13 cellular contexts compared by ENCODE assay signal in genomic region chr6:33587529-33588215, GRCh38.
"Had no signal": no experiment of that assay in that cellular context is flagged by ENCODE, and none has a peak within 500 bp of the region (broad histone marks: within the 10 kb centered on the region; RNA-seq: fewer than 3 reads in every experiment).

No MANE protein-coding gene starts in this region.

- H3K4me2 ChIP-seq: neural progenitor cell had no signal

- H3K36me3 ChIP-seq: colonic mucosa, neural progenitor cell had no signal

- H3K9me3 ChIP-seq: colonic mucosa had no signal

- H3K27ac ChIP-seq: colonic mucosa, neural progenitor cell, parathyroid adenoma had no signal

- H3K9me3 Mint-ChIP-seq: activated CD4-positive, alpha-beta memory T cell treated with anti-CD3 and anti-CD28 coated beads, Interleukin-2, amount 10 ng/mL, durations not matched to agents 7 days and 5 days; activated T-cell treated with anti-CD3 and anti-CD28 coated beads, Interleukin-2, amount 50 U/mL, for 24 hours; neural progenitor cell; stimulated activated effector memory CD8-positive, alpha-beta T cell treated with anti-CD3 and anti-CD28 coated beads, Interleukin-12 subunit alpha, Interleukin-12 subunit beta, amount 100 ng/mL, for 72 hours had no signal

- H3K27ac Mint-ChIP-seq: activated CD4-positive, alpha-beta memory T cell treated with anti-CD3 and anti-CD28 coated beads, Interleukin-2, amount 10 ng/mL, durations not matched to agents 7 days and 5 days; neural progenitor cell had no signal

- H3K9ac ChIP-seq: neural progenitor cell, parathyroid adenoma had no signal

- H3K27me3 ChIP-seq: colonic mucosa had no signal

- H3K4me3 ChIP-seq: colonic mucosa, lung, neural progenitor cell had no signal

- ATAC-seq: activated naive CD4-positive, alpha-beta T cell treated with anti-CD3 and anti-CD28 coated beads, Interleukin-2, amount 50 U/mL, for 72 hours; left cardiac atrium; stimulated activated effector memory CD8-positive, alpha-beta T cell treated with anti-CD3 and anti-CD28 coated beads, Interleukin-12 subunit alpha, Interleukin-12 subunit beta, amount 100 ng/mL, for 72 hours had no signal

- H3K4me3 Mint-ChIP-seq: activated CD4-positive, alpha-beta memory T cell treated with anti-CD3 and anti-CD28 coated beads, Interleukin-2, amount 10 ng/mL, durations not matched to agents 7 days and 5 days; activated T-cell treated with anti-CD3 and anti-CD28 coated beads, Interleukin-2, amount 50 U/mL, for 24 hours; neural progenitor cell; stimulated activated effector memory CD8-positive, alpha-beta T cell treated with anti-CD3 and anti-CD28 coated beads, Interleukin-12 subunit alpha, Interleukin-12 subunit beta, amount 100 ng/mL, for 72 hours had no signal

- H3K4me1 ChIP-seq: neural progenitor cell, parathyroid adenoma had no signal

- H3K27me3 Mint-ChIP-seq: activated T-cell treated with anti-CD3 and anti-CD28 coated beads, Interleukin-2, amount 50 U/mL, for 24 hours had no signal

- H3K79me2 ChIP-seq: parathyroid adenoma had no signal

- DNase-seq: activated CD4-positive, alpha-beta memory T cell treated with anti-CD3 and anti-CD28 coated beads, Interleukin-2, amount 10 ng/mL, durations not matched to agents 7 days and 5 days; activated CD4-positive, alpha-beta T cell treated with anti-CD3 and anti-CD28 coated beads for 4 hours; activated effector memory CD4-positive, alpha-beta T cell treated with Interleukin-2 at 50 U/mL for 16 hours; activated T-cell treated with anti-CD3 and anti-CD28 coated beads, Interleukin-2, amount 50 U/mL, for 24 hours; central memory CD4-positive, alpha-beta T cell; colonic mucosa; foreskin fibroblast; left cardiac atrium had no signal

- H2AFZ ChIP-seq: neural progenitor cell, parathyroid adenoma had no signal

- H3K36me3 Mint-ChIP-seq: neural progenitor cell; stimulated activated effector memory CD8-positive, alpha-beta T cell treated with anti-CD3 and anti-CD28 coated beads, Interleukin-12 subunit alpha, Interleukin-12 subunit beta, amount 100 ng/mL, for 72 hours had no signal
